ENCODE assay signal across 27 cellular contexts in the genomic region with DNA sequence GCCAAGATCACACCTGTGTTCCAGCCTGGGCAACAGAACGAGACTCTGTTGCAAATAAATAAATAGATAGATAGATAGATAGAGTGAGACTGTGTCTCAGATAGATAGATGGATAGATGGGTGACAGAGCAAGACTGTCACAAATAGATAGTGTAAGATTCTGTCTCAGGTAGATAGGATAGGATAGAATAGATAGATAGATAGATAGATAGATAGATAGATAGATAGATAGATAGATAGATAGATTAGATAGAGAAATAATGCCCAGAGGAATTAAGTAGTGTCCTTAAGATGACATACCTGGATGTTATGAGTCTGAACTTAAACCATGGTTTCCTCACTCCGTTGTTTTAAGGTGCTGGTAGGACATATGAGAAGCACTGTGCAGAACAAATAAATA.
"Had no signal": no experiment of that assay in that cellular context is flagged by ENCODE, and none has a peak within 500 bp of the region (broad histone marks: within the 10 kb centered on the region; RNA-seq: fewer than 3 reads in every experiment).

No MANE protein-coding gene starts in this region.

- DNase-seq: stimulated activated CD4-positive, alpha-beta T cell treated with anti-CD3 and anti-CD28 coated beads, Interleukin-2, amount 100 ng/mL, for 48 hours; stimulated activated CD4-positive, alpha-beta T cell treated with anti-CD3 and anti-CD28 coated beads, Interleukin-4, amount 100 ng/mL, for 1 hour; stimulated activated CD4-positive, alpha-beta T cell treated with anti-CD3 and anti-CD28 coated beads, Interleukin-4, amount 100 ng/mL, for 24 hours; stimulated activated CD8-positive, alpha-beta memory T cell treated with anti-CD3 and anti-CD28 coated beads, Interleukin-4, amount 100 ng/mL, for 48 hours; stimulated activated naive B cell treated with anti-CD40 and anti-IgM and Interleukin-4, amounts not matched to agents 10 μg/mL and 1 μg/mL and 100 μg/mL, for 72 hours; stimulated activated naive CD4-positive, alpha-beta T cell; stimulated activated naive CD4-positive, alpha-beta T cell treated with Interleukin-2 at 50 U/mL for 16 hours; stimulated activated naive CD8-positive, alpha-beta T cell treated with anti-CD3 and anti-CD28 coated beads, Interleukin-15, amount 100 ng/mL, for 72 hours; stimulated activated naive CD8-positive, alpha-beta T cell treated with anti-CD3 and anti-CD28 coated beads, Interleukin-15, Interleukin-2, amounts not matched to agents 100 U/mL and 50 U/mL, for 24 hours; stomach; substantia nigra; testis; thyroid gland; tibial artery; transverse colon; upper lobe of left lung; upper lobe of right lung; uterus had no signal

- ATAC-seq: stimulated activated effector memory CD8-positive, alpha-beta T cell treated with anti-CD3 and anti-CD28 coated beads, Interleukin-12 subunit alpha, Interleukin-12 subunit beta, amount 100 ng/mL, for 72 hours; stimulated activated memory B cell treated with anti-CD40 and anti-IgM and Interleukin-4, amounts not matched to agents 10 μg/mL and 1 μg/mL and 100 μg/mL, for 72 hours; stimulated activated naive B cell treated with anti-CD40 and anti-IgM and Interleukin-4, amounts not matched to agents 10 μg/mL and 1 μg/mL and 100 μg/mL, for 72 hours; stimulated activated naive CD8-positive, alpha-beta T cell treated with anti-CD3 and anti-CD28 coated beads, Interleukin-15, amount 100 ng/mL, for 72 hours; stimulated activated naive CD8-positive, alpha-beta T cell treated with anti-CD3 and anti-CD28 coated beads, Interleukin-15, Interleukin-2, amounts not matched to agents 100 U/mL and 50 U/mL, for 24 hours; upper lobe of right lung had no signal

- H3K4me3 Mint-ChIP-seq: stimulated activated effector memory CD8-positive, alpha-beta T cell treated with anti-CD3 and anti-CD28 coated beads, Interleukin-12 subunit alpha, Interleukin-12 subunit beta, amount 100 ng/mL, for 72 hours; stimulated activated memory B cell treated with anti-CD40 and anti-IgM and Interleukin-4, amounts not matched to agents 10 μg/mL and 1 μg/mL and 100 μg/mL, for 72 hours; stimulated activated naive B cell treated with anti-CD40 and anti-IgM and Interleukin-4, amounts not matched to agents 10 μg/mL and 1 μg/mL and 100 μg/mL, for 72 hours; stimulated activated naive CD8-positive, alpha-beta T cell treated with anti-CD3 and anti-CD28 coated beads, Interleukin-15, amount 100 ng/mL, for 72 hours; stimulated activated naive CD8-positive, alpha-beta T cell treated with anti-CD3 and anti-CD28 coated beads, Interleukin-15, Interleukin-2, amounts not matched to agents 100 ng/mL and 50 ng/mL, for 24 hours; type B pancreatic cell had no signal

- H3K4me1 ChIP-seq: testis, upper lobe of right lung, uterus had no signal

- H3K27ac ChIP-seq: stomach, suprapubic skin, testis, thoracic aorta, thyroid gland, tibial artery, tibial nerve, transverse colon, upper lobe of left lung, upper lobe of right lung, uterus, vagina had no signal

- H3K4me3 ChIP-seq: stomach, suprapubic skin, testis, thoracic aorta, thyroid gland, tibial artery, tibial nerve, transverse colon, upper lobe of left lung, upper lobe of right lung, uterus, vagina had no signal

- H3K27me3 ChIP-seq: stomach, suprapubic skin, testis, thyroid gland, tibial artery, tibial nerve, transverse colon, upper lobe of left lung, upper lobe of right lung, uterus, vagina had no signal

- H3K36me3 Mint-ChIP-seq: stimulated activated effector memory CD8-positive, alpha-beta T cell treated with anti-CD3 and anti-CD28 coated beads, Interleukin-12 subunit alpha, Interleukin-12 subunit beta, amount 100 ng/mL, for 72 hours; stimulated activated memory B cell treated with anti-CD40 and anti-IgM and Interleukin-4, amounts not matched to agents 10 μg/mL and 1 μg/mL and 100 μg/mL, for 72 hours; stimulated activated naive B cell treated with anti-CD40 and anti-IgM and Interleukin-4, amounts not matched to agents 10 μg/mL and 1 μg/mL and 100 μg/mL, for 72 hours had no signal

- H3K9me3 Mint-ChIP-seq: stimulated activated effector memory CD8-positive, alpha-beta T cell treated with anti-CD3 and anti-CD28 coated beads, Interleukin-12 subunit alpha, Interleukin-12 subunit beta, amount 100 ng/mL, for 72 hours; stimulated activated memory B cell treated with anti-CD40 and anti-IgM and Interleukin-4, amounts not matched to agents 10 μg/mL and 1 μg/mL and 100 μg/mL, for 72 hours; stimulated activated naive B cell treated with anti-CD40 and anti-IgM and Interleukin-4, amounts not matched to agents 10 μg/mL and 1 μg/mL and 100 μg/mL, for 72 hours; stimulated activated naive CD8-positive, alpha-beta T cell treated with anti-CD3 and anti-CD28 coated beads, Interleukin-15, amount 100 ng/mL, for 72 hours; stimulated activated naive CD8-positive, alpha-beta T cell treated with anti-CD3 and anti-CD28 coated beads, Interleukin-15, Interleukin-2, amounts not matched to agents 100 ng/mL and 50 ng/mL, for 24 hours; type B pancreatic cell had no signal

- H3K27me3 Mint-ChIP-seq: stimulated activated memory B cell treated with anti-CD40 and anti-IgM and Interleukin-4, amounts not matched to agents 10 μg/mL and 1 μg/mL and 100 μg/mL, for 72 hours; stimulated activated naive B cell treated with anti-CD40 and anti-IgM and Interleukin-4, amounts not matched to agents 10 μg/mL and 1 μg/mL and 100 μg/mL, for 72 hours; stimulated activated naive CD8-positive, alpha-beta T cell treated with anti-CD3 and anti-CD28 coated beads, Interleukin-15, amount 100 ng/mL, for 72 hours; stimulated activated naive CD8-positive, alpha-beta T cell treated with anti-CD3 and anti-CD28 coated beads, Interleukin-15, Interleukin-2, amounts not matched to agents 100 ng/mL and 50 ng/mL, for 24 hours; type B pancreatic cell had no signal

- H3K27ac Mint-ChIP-seq: stimulated activated effector memory CD8-positive, alpha-beta T cell treated with anti-CD3 and anti-CD28 coated beads, Interleukin-12 subunit alpha, Interleukin-12 subunit beta, amount 100 ng/mL, for 72 hours; stimulated activated memory B cell treated with anti-CD40 and anti-IgM and Interleukin-4, amounts not matched to agents 10 μg/mL and 1 μg/mL and 100 μg/mL, for 72 hours; stimulated activated naive B cell treated with anti-CD40 and anti-IgM and Interleukin-4, amounts not matched to agents 10 μg/mL and 1 μg/mL and 100 μg/mL, for 72 hours; stimulated activated naive CD8-positive, alpha-beta T cell treated with anti-CD3 and anti-CD28 coated beads, Interleukin-15, Interleukin-2, amounts not matched to agents 100 ng/mL and 50 ng/mL, for 24 hours; type B pancreatic cell had no signal

- H3K9me3 ChIP-seq: stomach, suprapubic skin, testis, thoracic aorta, thyroid gland, tibial artery, tibial nerve, transverse colon, upper lobe of left lung, upper lobe of right lung, uterus, vagina had no signal

- FAIRE-seq: urothelium cell line had no signal

- H3K36me3 ChIP-seq: stomach, suprapubic skin, thoracic aorta, thyroid gland, tibial artery, tibial nerve, transverse colon, upper lobe of left lung, upper lobe of right lung, uterus, vagina had no signal

- H3K4me1 Mint-ChIP-seq: stimulated activated memory B cell treated with anti-CD40 and anti-IgM and Interleukin-4, amounts not matched to agents 10 μg/mL and 1 μg/mL and 100 μg/mL, for 72 hours had no signal
